Comparison of ENCODE assay signal across 9 cellular contexts in genomic region chr21:33914188-33914587, GRCh38. TPM values are rescaled to one million over a fixed set of nuclear protein-coding genes. Genes with fewer than 3 reads are reported as not detected.
DNase-seq lines count a peak whose midpoint lies in the region; ATAC-seq and TF ChIP-seq lines count a peak whose summit lies in the region.
"Had no signal": no experiment of that assay in that cellular context is flagged by ENCODE, and none has a peak within 500 bp of the region (broad histone marks: within the 10 kb centered on the region; RNA-seq: fewer than 3 reads in every experiment).

No MANE protein-coding gene starts in this region.

- H3K4me1 ChIP-seq in cardiac muscle cell (ENCODE audit: low read depth) (peaks cover 29% of the 10 kb centered on the region), iPS-18a (ENCODE audit: control insufficient read depth, low read depth, low read length) (peaks cover 10% of the 10 kb centered on the region), stomach (peaks cover 13 to 50% (median 25%) of the 10 kb centered on the region in 4 donors)

- ATAC-seq in Right ventricle myocardium inferior (no peak), GM18520 (IDR thresholded peaks at IDR 0.05; ENCODE audit: unreplicated experiment) (no peak)

- TF ChIP-seq POLR2A in stomach (IDR thresholded peaks at IDR 0.05) = no peak

- intact Hi-C loops in Right ventricle myocardium inferior (cut with DNase I) = loop anchor here (2.0 to 10.0 kb wide), 2 partner anchors 161 to 701 kb away; partner anchors contain the start of gene RCAN1
- intact Hi-C loops in stomach (cut with DNase I; ENCODE audit: low total_unique reads) = no loop called here

- H3K27ac ChIP-seq in cardiac muscle cell = no peak overlapping the region
- peak overlapping the region; percentile 86; the same call in 1 of the 2 replicates for H3K27ac ChIP-seq in VCaP
- no peak overlapping the region for H3K27ac ChIP-seq in iPS-18a (ENCODE audit: low read length)
- peak overlapping the region in 4 of 5 donors; percentile 85 to 95 (median 92) for H3K27ac ChIP-seq in stomach

- H3K36me3 ChIP-seq in cardiac muscle cell (peaks cover 28% of the 10 kb centered on the region), iPS-18a (ENCODE audit: control insufficient read depth, low read depth, low read length) (peaks cover 42% of the 10 kb centered on the region), stomach (peaks cover 24 to 46% (median 37%) of the 10 kb centered on the region in 4 donors)

- no peak overlapping the region for H3K9ac ChIP-seq in iPS-18a (ENCODE audit: low read length)

- 28 to 50% (median 45%) methylated on average over 5 of the region's 5 CpGs for WGBS in stomach, 5 donors

- TF ChIP-seq CTCF in cardiac muscle cell (IDR thresholded peaks at IDR 0.05; ENCODE audit: low read depth, low read length) (no peak), VCaP (conservative IDR thresholded peaks at IDR 0.05) (no peak), stomach (IDR thresholded peaks at IDR 0.05) (no peak)

- H3K4me3 ChIP-seq in cardiac muscle cell (peak overlapping the region; percentile 81), iPS-18a (ENCODE audit: low read length) (peak overlapping the region; percentile 100), stomach (peak overlapping the region in 3 of 4 donors; percentile 75 to 88 (median 75))

- H3K9me3 ChIP-seq in cardiac muscle cell (ENCODE audit: low read depth) (no peaks in the 10 kb centered on the region), iPS-18a (ENCODE audit: control insufficient read depth, low read depth, low read length) (no peaks in the 10 kb centered on the region), stomach (no peaks in the 10 kb centered on the region)

- DNase-seq in cardiac muscle cell (ENCODE audit: low read depth in 1 of 2, low spot score in 1 of 2) = no peak
- no peak for DNase-seq in Right ventricle myocardium inferior (ENCODE audit: missing footprints)
- no peak for DNase-seq in stomach
- DNase-seq in EL = no peak
- no peak for DNase-seq in NCI-H2029 (lab: John Stamatoyannopoulos, UW)
- DNase-seq: SIG-M5 had no signal

- H3K27me3 ChIP-seq in cardiac muscle cell (no peaks in the 10 kb centered on the region), iPS-18a (ENCODE audit: control insufficient read depth, insufficient read depth, low read length) (no peaks in the 10 kb centered on the region), stomach (no peaks in the 10 kb centered on the region)

- no peak for TF ChIP-seq EP300 in stomach (IDR thresholded peaks at IDR 0.05)

RNA-seq across cellular contexts. Expression of gene ATP5PO, which starts 1.4 kb away (rescaled TPM):
- total RNA-seq in cardiac muscle cell = 251 and 646 TPM in 2 replicates
- polyA plus RNA-seq in cardiac muscle cell = 808 and 1,053 TPM in 2 replicates
- 886 TPM for total RNA-seq in Right ventricle myocardium inferior
- 100 to 1,000 TPM in 4 of 5 donors, 10 to 100 TPM in 1; 94.7 to 382 (median 312) TPM for total RNA-seq in stomach
- polyA plus RNA-seq in stomach = 100 to 1,000 TPM; 361 to 603 (median 534) TPM

Comparison
In these comparisons a context has a peak if more than half of its experiments do, and no peak if none do; other contexts are left out.
1. H3K27ac ChIP-seq: peak in VCaP (single experiment) and stomach (4 of 5); none in cardiac muscle cell (single experiment) and iPS-18a (single experiment).
2. Peak in every context shown above with its lines, with median percentiles within 50 percentile points of each other: H3K4me3 ChIP-seq.